In genomic region chr6:155314092-155314772, GRCh38 we compare ENCODE assay signal across 8 cellular contexts. TPM values are rescaled to one million over a fixed set of nuclear protein-coding genes. Genes with fewer than 3 reads are reported as not detected.
DNase-seq lines count a peak whose midpoint lies in the region; ATAC-seq and TF ChIP-seq lines count a peak whose summit lies in the region.

Gene TFB1M (minus strand): TSS chr6:155314484. CDS start chr6:155314428, 56 bp downstream.

- intact Hi-C loops in CD4-positive, alpha-beta memory T cell (cut with micrococcal nuclease): loop anchor here (1.0 to 10.0 kb wide), 9 partner anchors 104 to 1958 kb away; partner anchors contain the start of gene SCAF8

- H3K27ac ChIP-seq in CD4-positive, alpha-beta memory T cell (ENCODE audit: low read depth, low read length): peak within 1 kb of the TSS; percentile 96
- H3K27ac ChIP-seq in HL-60 (replicated peaks) (peak within 1 kb of the TSS; percentile 87), lung (ENCODE audit: low read depth in 1 of 2, low read length in 1 of 2) (peak within 1 kb of the TSS; percentile 82 to 92)

- POLR2A ChIA-PET in CD4-positive, alpha-beta memory T cell (lab: Charles Lee; ENCODE audit: partially characterized antibody): interaction anchor here (0.6 to 2.9 kb wide), 16 partner anchors 8 to 1707 kb away, joined by 3 to 18 read pairs (median 4); partner anchors contain the start of gene ARID1B

- no peaks in the 10 kb centered on the region for H3K9me3 ChIP-seq in CD4-positive, alpha-beta memory T cell (ENCODE audit: control insufficient read depth in 1 of 2, low read length in 2 of 2)
- no peaks in the 10 kb centered on the region for H3K9me3 ChIP-seq in lung (ENCODE audit: control insufficient read depth in 2 of 2, insufficient read depth in 1 of 2, low read length in 1 of 2)

- TF ChIP-seq CTCF in HL-60 (IDR thresholded peaks at IDR 0.05; ENCODE audit: insufficient read depth, low read length) (no peak), lung (IDR thresholded peaks at IDR 0.05; ENCODE audit: control extremely low read depth, extremely low read depth) (no peak)

- H3K27me3 Mint-ChIP-seq in CD4-positive, alpha-beta memory T cell: no peaks in the 10 kb centered on the region

- peak; percentile 97 to 98 (median 97) for DNase-seq in CD4-positive, alpha-beta memory T cell
- peak; percentile 95 to 99 for DNase-seq in HL-60 (ENCODE audit: low read depth in 1 of 2, low spot score in 1 of 2)
- peak; percentile 78 for DNase-seq in NK-92 (lab: John Stamatoyannopoulos, UW; ENCODE audit: unreplicated experiment)
- DNase-seq in activated CD8-positive, alpha-beta memory T cell treated with anti-CD3 and anti-CD28 coated beads for 24 hours: peak; percentile 97
- DNase-seq in effector CD8-positive, alpha-beta T cell (lab: John Stamatoyannopoulos, UW): peak; percentile 96
- DNase-seq in lung (ENCODE audit: low spot score): peak; percentile 99
- DNase-seq in stimulated activated CD4-positive, alpha-beta T cell treated with anti-CD3 and anti-CD28 coated beads, TNF-alpha, amount 100 ng/mL, for 4 hours (ENCODE audit: low read depth in 3 of 3): peak; percentile 95 to 97 (median 97)

- CTCF ChIA-PET in CD4-positive, alpha-beta memory T cell (lab: Charles Lee; ENCODE audit: partially characterized antibody): interaction anchor here (0.8 to 6.1 kb wide), 8 partner anchors 10 to 1465 kb away, joined by 3 to 58 read pairs (median 4); no protein-coding TSS in a partner anchor

- no peaks in the 10 kb centered on the region for H3K27me3 ChIP-seq in CD4-positive, alpha-beta memory T cell (ENCODE audit: insufficient read depth, low read length)
- H3K27me3 ChIP-seq in HL-60 (ENCODE audit: insufficient read depth, poor library complexity, severe bottlenecking) (no peaks in the 10 kb centered on the region), lung (ENCODE audit: control insufficient read depth, insufficient read depth) (no peaks in the 10 kb centered on the region)

- peak; percentile 97 for ATAC-seq in GM19455 (IDR thresholded peaks at IDR 0.05; ENCODE audit: unreplicated experiment)
- peak; percentile 99 for ATAC-seq in lung (ENCODE audit: insufficient read depth, low FRiP score)

- peak within 1 kb of the TSS; percentile 95 to 98 (median 97) for H3K27ac Mint-ChIP-seq in CD4-positive, alpha-beta memory T cell

- peak within 1 kb of the TSS; percentile 85 to 95 for H3K4me3 ChIP-seq in CD4-positive, alpha-beta memory T cell (ENCODE audit: low read length in 2 of 2)
- H3K4me3 ChIP-seq in HL-60 (replicated peaks; ENCODE audit: insufficient read depth, low read length) (peak within 1 kb of the TSS; percentile 93), lung (peak within 1 kb of the TSS; percentile 92)

- H3K4me1 ChIP-seq in CD4-positive, alpha-beta memory T cell (ENCODE audit: insufficient read depth, low read length): peaks cover 37% of the 10 kb centered on the region
- H3K4me1 ChIP-seq in lung (ENCODE audit: control insufficient read depth in 2 of 2, insufficient read depth in 2 of 2, low read length in 2 of 2): peaks cover 0 to 5% of the 10 kb centered on the region in 2 donors

- WGBS in lung, 2 donors: 0% methylated on average over 52 of the region's 52 CpGs

- peaks cover 6% of the 10 kb centered on the region for H3K36me3 ChIP-seq in CD4-positive, alpha-beta memory T cell (ENCODE audit: insufficient read depth, low read length)
- H3K36me3 ChIP-seq in lung (ENCODE audit: control insufficient read depth in 2 of 2, insufficient read depth in 2 of 2, low read length in 2 of 2): peaks cover 2 to 3% of the 10 kb centered on the region in 2 donors

- peak within 1 kb of the TSS; percentile 92 to 98 (median 96) for H3K4me3 Mint-ChIP-seq in CD4-positive, alpha-beta memory T cell

- peaks cover 0 to 4% (median 0%) of the 10 kb centered on the region in 8 donors for H3K9me3 Mint-ChIP-seq in CD4-positive, alpha-beta memory T cell

- H3K36me3 Mint-ChIP-seq in CD4-positive, alpha-beta memory T cell: peaks cover 11 to 29% of the 10 kb centered on the region in 2 donors

- peaks cover 15 to 52% (median 35%) of the 10 kb centered on the region in 4 donors for H3K4me1 Mint-ChIP-seq in CD4-positive, alpha-beta memory T cell

RNA-seq across cellular contexts. Expression of gene TFB1M, which starts in this region (rescaled TPM):
- total RNA-seq in CD4-positive, alpha-beta memory T cell: 10 to 100 TPM; 36.6 to 45.7 TPM
- polyA plus RNA-seq in CD4-positive, alpha-beta memory T cell: 10 to 100 TPM; 12.6 to 21.6 TPM
- 10 to 100 TPM; 23.0 to 27.9 TPM for total RNA-seq in lung
- polyA plus RNA-seq in lung: 10 to 100 TPM in 1 of 2 donors, 1 to 10 TPM in 1; 9.7 to 15.0 TPM

Comparison
In these comparisons a context has a peak if more than half of its experiments do, and no peak if none do; other contexts are left out.
1. Peak in every context shown above with its lines: DNase-seq, ATAC-seq, H3K4me3 ChIP-seq and H3K27ac ChIP-seq.